Comparison of ENCODE assay signal across 12 cellular contexts in the genomic region with DNA sequence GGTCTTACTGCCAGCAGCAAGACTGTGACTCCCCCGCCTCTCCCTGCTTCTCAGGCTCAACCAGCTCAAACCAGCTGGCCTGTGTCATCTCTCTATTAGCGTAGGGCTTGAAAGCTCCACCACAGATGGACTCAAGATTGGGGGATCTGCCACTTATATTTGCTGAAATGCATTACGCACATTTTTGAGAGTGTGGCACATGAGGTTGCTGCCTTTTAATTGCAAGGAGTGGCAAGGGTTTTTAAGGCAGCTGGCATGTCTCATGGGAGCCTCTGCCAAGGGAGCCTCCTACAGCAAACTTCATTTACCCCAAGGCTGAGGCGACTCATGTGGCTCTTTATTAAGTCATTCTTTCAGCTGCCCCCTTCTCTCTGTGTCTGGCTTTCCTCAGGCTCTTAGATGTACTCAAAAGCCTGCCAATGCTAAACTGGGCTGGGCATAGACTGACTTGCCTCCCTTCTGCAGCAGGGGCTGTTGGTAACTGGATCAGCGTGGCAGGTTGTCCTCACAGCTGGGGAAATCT.
DNase-seq lines count a peak whose midpoint lies in the region; ATAC-seq and TF ChIP-seq lines count a peak whose summit lies in the region.
"Had no signal": no experiment of that assay in that cellular context is flagged by ENCODE, and none has a peak within 500 bp of the region (broad histone marks: within the 10 kb centered on the region; RNA-seq: fewer than 3 reads in every experiment).

No MANE protein-coding gene starts in this region.

- ATAC-seq in heart right ventricle, result peak; percentile 44 to 93 (median 76)
- no peak for ATAC-seq in HG03342 (IDR thresholded peaks at IDR 0.05; ENCODE audit: unreplicated experiment)
- ATAC-seq in mucosa of descending colon, result no peak
- ATAC-seq: left lobe of liver had no signal

- H3K27me3 ChIP-seq in heart right ventricle (no peaks in the 10 kb centered on the region), thyroid gland (no peaks in the 10 kb centered on the region)
- H3K27me3 ChIP-seq: tibial nerve had no signal

- no peak for TF ChIP-seq POLR2A in thyroid gland (IDR thresholded peaks at IDR 0.05)

- WGBS in heart right ventricle, 2 donors, result 43 to 47% methylated on average over 5 of the region's 5 CpGs
- WGBS in thyroid gland, 2 donors, result 64 to 67% methylated on average over 5 of the region's 5 CpGs

- peak overlapping the region in 3 of 10 donors; percentile 30 to 48 (median 33) for H3K27ac ChIP-seq in heart right ventricle
- no peak overlapping the region for H3K27ac ChIP-seq in thyroid gland
- H3K27ac ChIP-seq: KMS-11, tibial nerve had no signal

- H3K4me1 ChIP-seq in heart right ventricle (peaks cover 0 to 26% (median 17%) of the 10 kb centered on the region in 9 donors), thyroid gland (peaks cover 0 to 3% of the 10 kb centered on the region in 2 donors), mucosa of descending colon (ENCODE audit: low read depth) (no peaks in the 10 kb centered on the region)
- H3K4me1 ChIP-seq: tibial nerve had no signal

- no peaks in the 10 kb centered on the region for H3K36me3 ChIP-seq in heart right ventricle
- H3K36me3 ChIP-seq in thyroid gland, result no peaks in the 10 kb centered on the region
- no peaks in the 10 kb centered on the region for H3K36me3 ChIP-seq in mucosa of descending colon (ENCODE audit: low read depth)
- H3K36me3 ChIP-seq: tibial nerve had no signal

- intact Hi-C loops in heart right ventricle (cut with DNase I), result loop anchor here in 1 of 10 donors (10.0 kb wide), 1 partner anchor 600 kb away; no protein-coding TSS in a partner anchor
- intact Hi-C loops in thyroid gland (cut with DNase I), result no loop called here
- intact Hi-C loops in mucosa of descending colon (cut with DNase I, micrococcal nuclease), result no loop called here

- DNase-seq in NCI-H82 (lab: John Stamatoyannopoulos, UW) (peak; percentile 43), NCI-H82 treated with DMSO at 0.1 percent for 48 hours (lab: John Stamatoyannopoulos, UW; ENCODE audit: unreplicated experiment) (no peak), NCI-H510A treated with DMSO at 0.1 percent for 48 hours (lab: John Stamatoyannopoulos, UW) (peak; percentile 47), heart right ventricle (peak in 1 of 2 donors; percentile 12), thyroid gland (peak; percentile 22 to 37), NOMO-1 treated with DMSO at 0.1 percent for 48 hours (lab: John Stamatoyannopoulos, UW; ENCODE audit: unreplicated experiment) (no peak), mucosa of descending colon (no peak)
- DNase-seq: DND-41 had no signal

- no peak overlapping the region for H3K4me3 ChIP-seq in heart right ventricle
- no peak overlapping the region for H3K4me3 ChIP-seq in thyroid gland (replicated peaks in 1 of 3)
- no peak overlapping the region for H3K4me3 ChIP-seq in mucosa of descending colon
- H3K4me3 ChIP-seq: tibial nerve had no signal

- TF ChIP-seq CTCF in heart right ventricle (IDR thresholded peaks at IDR 0.05) (no peak), thyroid gland (IDR thresholded peaks at IDR 0.05) (no peak), mucosa of descending colon (IDR thresholded peaks at IDR 0.05) (no peak)

- H3K9me3 ChIP-seq in heart right ventricle, result no peaks in the 10 kb centered on the region
- no peaks in the 10 kb centered on the region for H3K9me3 ChIP-seq in thyroid gland
- H3K9me3 ChIP-seq in mucosa of descending colon, result no peaks in the 10 kb centered on the region
- H3K9me3 ChIP-seq: tibial nerve had no signal

Comparison
In these comparisons a context has a peak if more than half of its experiments do, and no peak if none do; other contexts are left out.
1. DNase-seq: peak in NCI-H82 (single experiment), NCI-H510A treated with DMSO at 0.1 percent for 48 hours (single experiment) and thyroid gland (2 of 2); none in NCI-H82 treated with DMSO at 0.1 percent for 48 hours (single experiment), NOMO-1 treated with DMSO at 0.1 percent for 48 hours (single experiment) and mucosa of descending colon (0 of 3).
2. ATAC-seq: peak in heart right ventricle (8 of 8); none in HG03342 (single experiment) and mucosa of descending colon (single experiment).